ENCODE assay signal across 1 cellular context in the genomic region with DNA sequence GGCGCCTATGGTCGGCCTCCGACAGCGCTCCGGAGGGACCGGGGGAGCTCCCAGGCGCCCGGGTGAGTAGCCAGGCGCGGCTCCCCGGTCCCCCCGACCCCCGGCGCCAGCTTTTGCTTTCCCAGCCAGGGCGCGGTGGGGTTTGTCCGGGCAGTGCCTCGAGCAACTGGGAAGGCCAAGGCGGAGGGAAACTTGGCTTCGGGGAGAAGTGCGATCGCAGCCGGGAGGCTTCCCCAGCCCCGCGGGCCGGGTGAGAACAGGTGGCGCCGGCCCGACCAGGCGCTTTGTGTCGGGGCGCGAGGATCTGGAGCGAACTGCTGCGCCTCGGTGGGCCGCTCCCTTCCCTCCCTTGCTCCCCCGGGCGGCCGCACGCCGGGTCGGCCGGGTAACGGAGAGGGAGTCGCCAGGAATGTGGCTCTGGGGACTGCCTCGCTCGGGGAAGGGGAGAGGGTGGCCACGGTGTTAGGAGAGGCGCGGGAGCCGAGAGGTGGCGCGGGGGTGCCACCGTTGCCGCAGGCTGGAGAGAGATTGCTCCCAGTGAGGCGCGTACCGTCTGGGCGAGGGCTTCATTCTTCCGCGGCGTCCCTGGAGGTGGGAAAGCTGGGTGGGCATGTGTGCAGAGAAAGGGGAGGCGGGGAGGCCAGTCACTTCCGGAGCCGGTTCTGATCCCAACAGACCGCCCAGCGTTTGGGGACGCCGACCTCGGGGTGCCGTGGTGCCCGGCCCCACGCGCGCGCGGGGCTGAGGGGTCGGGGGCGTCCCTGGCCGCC.
TF ChIP-seq lines count a peak whose summit lies in the region.

No MANE protein-coding gene starts in this region.

TF ChIP-seq in SK-N-SH, 30 proteins besides CTCF, POLR2A, EP300 and RAD21 (continued from another document):
- TF ChIP-seq SMC3 (IDR thresholded peaks at IDR 0.05; ENCODE audit: low read depth, low read length) (no peak; the same call in 1 of the 2 replicates), RFX5 (IDR thresholded peaks at IDR 0.05; ENCODE audit: low read length) (no peak), NFIC (IDR thresholded peaks at IDR 0.05; ENCODE audit: borderline replicate concordance) (no peak), CHD2 (IDR thresholded peaks at IDR 0.05; ENCODE audit: low read length, partially characterized antibody) (no peak), RCOR1 (IDR thresholded peaks at IDR 0.05; ENCODE audit: low read length) (no peak)
